ENCODE assay signal across 18 cellular contexts in genomic region chr3:175805825-175806224, GRCh38.
DNase-seq lines count a peak whose midpoint lies in the region; ATAC-seq, FAIRE-seq and TF ChIP-seq lines count a peak whose summit lies in the region.
"Had no signal": no experiment of that assay in that cellular context is flagged by ENCODE, and none has a peak within 500 bp of the region (broad histone marks: within the 10 kb centered on the region; RNA-seq: fewer than 3 reads in every experiment).

No MANE protein-coding gene starts in this region.

- H3K27me3 ChIP-seq in IMR-90 (ENCODE audit: control insufficient read depth, insufficient read depth, low read length) (no peaks in the 10 kb centered on the region), H1 (replicated peaks in 1 of 4; ENCODE audit: control insufficient read depth in 3 of 4, extremely low read depth in 1 of 4, insufficient read depth in 3 of 4, low read length in 3 of 4) (no peaks in the 10 kb centered on the region), mesendoderm (ENCODE audit: insufficient read depth, low read length, poor library complexity) (no peaks in the 10 kb centered on the region), mesenchymal stem cell (ENCODE audit: control insufficient read depth in 1 of 2, insufficient read depth in 1 of 2, low read length in 2 of 2) (no peaks in the 10 kb centered on the region)
- H3K27me3 ChIP-seq: BE2C had no signal

- H3K36me3 ChIP-seq in IMR-90 (ENCODE audit: control insufficient read depth, insufficient read depth, low read length) (no peaks in the 10 kb centered on the region), H1 (ENCODE audit: control insufficient read depth in 2 of 4, insufficient read depth in 4 of 4, low read length in 3 of 4) (no peaks in the 10 kb centered on the region), mesendoderm (ENCODE audit: control insufficient read depth, insufficient read depth, low read length) (no peaks in the 10 kb centered on the region), mesenchymal stem cell (ENCODE audit: control insufficient read depth in 1 of 2, insufficient read depth in 2 of 2, low read depth in 1 of 2, low read length in 2 of 2) (no peaks in the 10 kb centered on the region)
- H3K36me3 ChIP-seq: BE2C had no signal

- no peak overlapping the region for H3K4me3 ChIP-seq in IMR-90 (ENCODE audit: insufficient read depth, low read depth, low read length)
- no peak overlapping the region for H3K4me3 ChIP-seq in H1 (ENCODE audit: extremely low read depth in 1 of 4, insufficient read depth in 2 of 4, low read depth in 3 of 4, low read length in 4 of 4)
- H3K4me3 ChIP-seq in mesendoderm (ENCODE audit: low read length) = no peak overlapping the region
- no peak overlapping the region for H3K4me3 ChIP-seq in mesenchymal stem cell (ENCODE audit: insufficient read depth in 1 of 2, low read depth in 1 of 2, low read length in 2 of 2)
- H3K4me3 ChIP-seq: K562 had no signal

- TF ChIP-seq RAD21 in IMR-90 (IDR thresholded peaks at IDR 0.05; ENCODE audit: low read length) (no peak), H1 (IDR thresholded peaks at IDR 0.05 in 1 of 2, conservative IDR thresholded peaks at IDR 0.05 in 1 of 2; ENCODE audit: low read depth in 2 of 2, low read length in 2 of 2) (no peak)

- DNase-seq in IMR-90 = peak; percentile 28
- no peak for DNase-seq in H1 (ENCODE audit: low read depth in 1 of 2, low spot score in 2 of 2)
- no peak for DNase-seq in mesendoderm
- peak; percentile 37 for DNase-seq in stromal cell of bone marrow (ENCODE audit: low read depth)
- no peak for DNase-seq in DMS 273 treated with DMSO at 0.1 percent for 48 hours (lab: John Stamatoyannopoulos, UW)
- DNase-seq in mesenchymal stem cell = no peak
- no peak for DNase-seq in NCI-H146 treated with DMSO at 0.1 percent for 48 hours (lab: John Stamatoyannopoulos, UW; ENCODE audit: unreplicated experiment)
- DNase-seq: BE2C; Caco-2; CD8-positive, alpha-beta T cell; DMS53; GF-D8; H7 had no signal

- dilution Hi-C loops in IMR-90 (cut with HindIII; ENCODE audit: low sequenced_read_pairs, unreplicated experiment) = no loop called here

- in situ Hi-C loops in IMR-90 (cut with MboI; ENCODE audit: low sequenced_read_pairs) = no loop called here

- H2BK120ac ChIP-seq in IMR-90 (ENCODE audit: low read depth, low read length) (no peak overlapping the region), H1 (replicated peaks; ENCODE audit: low read depth, low read length) (no peak overlapping the region), mesendoderm (ENCODE audit: low read depth, low read length) (no peak overlapping the region), mesenchymal stem cell (ENCODE audit: low read depth, low read length) (no peak overlapping the region)

- H3K4ac ChIP-seq in IMR-90 (ENCODE audit: low read depth, low read length) (no peak overlapping the region), H1 (replicated peaks; ENCODE audit: insufficient read length, low read depth, low read length) (no peak overlapping the region), mesendoderm (ENCODE audit: low read depth, low read length) (no peak overlapping the region), mesenchymal stem cell (ENCODE audit: low read depth in 1 of 2, low read length in 2 of 2) (no peak overlapping the region)

- peak; percentile 56 for ATAC-seq in IMR-90 (ENCODE audit: low read depth)
- ATAC-seq in GM18861 (IDR thresholded peaks at IDR 0.05; ENCODE audit: unreplicated experiment) = no peak
- ATAC-seq: CD8-positive, alpha-beta T cell; K562 had no signal

- H3K56ac ChIP-seq in IMR-90 (ENCODE audit: extremely low read depth, insufficient read depth, low read length) (no peak overlapping the region), H1 (replicated peaks; ENCODE audit: insufficient read length, low read depth, low read length) (no peak overlapping the region), mesendoderm (ENCODE audit: low read length) (no peak overlapping the region)

- H3K27ac ChIP-seq in IMR-90 (ENCODE audit: insufficient read depth, low read length) (no peak overlapping the region), H1 (ENCODE audit: low read depth, low read length) (no peak overlapping the region), mesendoderm (ENCODE audit: low read depth, low read length) (no peak overlapping the region), mesenchymal stem cell (ENCODE audit: low read length, poor library complexity, severe bottlenecking) (no peak overlapping the region)
- H3K27ac ChIP-seq: C4-2B, HL-60 had no signal

- H3K9ac ChIP-seq in IMR-90 (ENCODE audit: low read depth, low read length) (no peak overlapping the region), H1 (replicated peaks in 1 of 4; ENCODE audit: extremely low read depth in 1 of 4, low read depth in 3 of 4, low read length in 3 of 4) (no peak overlapping the region), mesendoderm (ENCODE audit: low read length) (no peak overlapping the region), mesenchymal stem cell (ENCODE audit: low read length) (no peak overlapping the region)

- TF ChIP-seq CTCF in IMR-90 (conservative IDR thresholded peaks at IDR 0.05; ENCODE audit: low read depth, low read length) (no peak), H1 (IDR thresholded peaks at IDR 0.05; ENCODE audit: control extremely low read depth in 1 of 3, insufficient read depth in 1 of 3, low read depth in 1 of 3, low read length in 3 of 3) (no peak)

- WGBS in IMR-90 (ENCODE audit: extremely low coverage in 2 of 2, insufficient read length in 1 of 2), 2 experiments = no CpG with 5 or more reads among the region's 2 CpGs
- 88% methylated on average over 2 of the region's 2 CpGs; no CpG with 5 or more reads in 1 of the 2 experiments for WGBS in H1 (ENCODE audit: extremely low coverage in 1 of 2, insufficient coverage in 1 of 2, insufficient read length in 1 of 2, insufficient replicate concordance in 2 of 2, low coverage in 1 of 2, low lambda C conversion rate in 2 of 2, missing lambda C conversion rate in 1 of 2), 2 experiments
- WGBS in mesendoderm (ENCODE audit: extremely low coverage, insufficient coverage, low lambda C conversion rate) = no CpG with 5 or more reads among the region's 2 CpGs
- 86% methylated on average over 2 of the region's 2 CpGs for WGBS in mesenchymal stem cell

- CTCF ChIA-PET in IMR-90 (lab: Yijun Ruan, JAX) = no interaction called here
- CTCF ChIA-PET in H1 (lab: Charles Lee; ENCODE audit: partially characterized antibody) = no interaction called here

- H4K5ac ChIP-seq in IMR-90 (ENCODE audit: low read depth, low read length) (no peak overlapping the region), H1 (ENCODE audit: insufficient read length, low read depth, low read length) (no peak overlapping the region), mesendoderm (ENCODE audit: low read length) (no peak overlapping the region)

- FAIRE-seq in H1 (lab: Jason Lieb, UNC) = no peak
- FAIRE-seq: A204.1, K562 had no signal

- H3K23ac ChIP-seq in IMR-90 (ENCODE audit: low read depth, low read length) (no peak overlapping the region), H1 (ENCODE audit: insufficient read length) (no peak overlapping the region), mesendoderm (ENCODE audit: low read length) (no peak overlapping the region), mesenchymal stem cell (ENCODE audit: low read length in 2 of 2) (no peak overlapping the region)

- POLR2A ChIA-PET in IMR-90 (lab: Charles Lee; ENCODE audit: unreplicated experiment) = no interaction called here
- POLR2A ChIA-PET in H1 (lab: Charles Lee; ENCODE audit: partially characterized antibody) = no interaction called here

- H2BK5ac ChIP-seq in IMR-90 (ENCODE audit: low read depth, low read length, poor library complexity, severe bottlenecking) = no peak overlapping the region
- no peak overlapping the region for H2BK5ac ChIP-seq in H1 (ENCODE audit: low read depth, low read length)
- no peak overlapping the region for H2BK5ac ChIP-seq in mesendoderm (ENCODE audit: low read length)
- H2BK5ac ChIP-seq in mesenchymal stem cell (ENCODE audit: low read depth, low read length, poor library complexity, severe bottlenecking) = no peak overlapping the region

- H2BK20ac ChIP-seq in IMR-90 (ENCODE audit: low read depth, low read length) = no peak overlapping the region
- H2BK20ac ChIP-seq in H1 (ENCODE audit: low read length) = no peak overlapping the region

- H3K23me2 ChIP-seq in H1 (ENCODE audit: low read depth, low read length) = no peaks in the 10 kb centered on the region

- H4K20me1 ChIP-seq in IMR-90 (ENCODE audit: insufficient read depth, low read length) = no peaks in the 10 kb centered on the region
- H4K20me1 ChIP-seq in H1 (replicated peaks in 1 of 2; ENCODE audit: control insufficient read depth in 1 of 2, insufficient read depth in 2 of 2, low read length in 2 of 2) = no peaks in the 10 kb centered on the region

- H4K91ac ChIP-seq in IMR-90 (ENCODE audit: insufficient read depth, low read depth, low read length) (no peak overlapping the region), H1 (replicated peaks; ENCODE audit: insufficient read length, low read length) (no peak overlapping the region), mesenchymal stem cell (ENCODE audit: low read length) (no peak overlapping the region)

- no peaks in the 10 kb centered on the region for H3K9me3 ChIP-seq in IMR-90 (ENCODE audit: control insufficient read depth, insufficient read depth, low read length)
- no peaks in the 10 kb centered on the region for H3K9me3 ChIP-seq in H1 (ENCODE audit: insufficient read depth in 2 of 2, low read depth in 1 of 2, low read length in 1 of 2)
- H3K9me3 ChIP-seq in mesenchymal stem cell (ENCODE audit: control insufficient read depth, low read length) = no peaks in the 10 kb centered on the region
- H3K9me3 ChIP-seq: BE2C, Caco-2 had no signal

- H3K79me1 ChIP-seq in IMR-90 (ENCODE audit: low read depth in 1 of 2, low read length in 2 of 2) = no peaks in the 10 kb centered on the region
- no peaks in the 10 kb centered on the region for H3K79me1 ChIP-seq in H1 (ENCODE audit: low read depth, low read length)
- H3K79me1 ChIP-seq in mesendoderm (ENCODE audit: low read length) = no peaks in the 10 kb centered on the region
- no peaks in the 10 kb centered on the region for H3K79me1 ChIP-seq in mesenchymal stem cell (replicated peaks; ENCODE audit: low read length, poor library complexity, severe bottlenecking)

- no peak for TF ChIP-seq EP300 in H1 (IDR thresholded peaks at IDR 0.05; ENCODE audit: borderline replicate concordance in 1 of 2, low read depth in 2 of 2, low read length in 2 of 2)

- H3K4me1 ChIP-seq in IMR-90 (ENCODE audit: control insufficient read depth, insufficient read depth, low read length) (no peaks in the 10 kb centered on the region), H1 (replicated peaks in 1 of 4; ENCODE audit: control insufficient read depth in 3 of 4, insufficient read depth in 4 of 4, low read length in 3 of 4) (no peaks in the 10 kb centered on the region; a peak in 1 of 7 replicates), mesendoderm (ENCODE audit: control insufficient read depth, low read depth, low read length) (no peaks in the 10 kb centered on the region), mesenchymal stem cell (ENCODE audit: control insufficient read depth, insufficient read depth, low read depth, low read length) (no peaks in the 10 kb centered on the region)
- H3K4me1 ChIP-seq: BE2C, Caco-2 had no signal

- H2BK15ac ChIP-seq in IMR-90 (ENCODE audit: low read depth, low read length) = no peak overlapping the region
- no peak overlapping the region for H2BK15ac ChIP-seq in H1 (ENCODE audit: low read length)
- H2BK15ac ChIP-seq in mesendoderm (replicated peaks; ENCODE audit: low read depth) = no peak overlapping the region
- H2BK15ac ChIP-seq in mesenchymal stem cell (ENCODE audit: low read depth, poor library complexity, severe bottlenecking) = no peak overlapping the region

- H3K18ac ChIP-seq in IMR-90 (ENCODE audit: low read depth, low read length) = no peak overlapping the region
- no peak overlapping the region for H3K18ac ChIP-seq in H1 (ENCODE audit: extremely low read depth, low read length)
- H3K18ac ChIP-seq in mesendoderm (ENCODE audit: low read length) = peak overlapping the region; percentile 47
- peak overlapping the region in 1 of 2 experiments; percentile 54 for H3K18ac ChIP-seq in mesenchymal stem cell (ENCODE audit: low read depth in 1 of 2, low read length in 2 of 2)

- H3K4me2 ChIP-seq in IMR-90 (ENCODE audit: low read depth, low read length) (no peak overlapping the region), H1 (ENCODE audit: insufficient read depth in 1 of 2, low read depth in 2 of 2, low read length in 2 of 2) (no peak overlapping the region), mesendoderm (ENCODE audit: low read length) (no peak overlapping the region), mesenchymal stem cell (ENCODE audit: low read length, poor library complexity, severe bottlenecking) (no peak overlapping the region)

- TF ChIP-seq POLR2A in IMR-90 (IDR thresholded peaks at IDR 0.05; ENCODE audit: low read depth, low read length) (no peak), H1 (IDR thresholded peaks at IDR 0.05; ENCODE audit: control extremely low read depth in 1 of 2, low read depth in 2 of 2, low read length in 2 of 2) (no peak)

- no peaks in the 10 kb centered on the region for H3K9me1 ChIP-seq in IMR-90 (ENCODE audit: insufficient read depth, low read length)

- no peak overlapping the region for H2AFZ ChIP-seq in IMR-90 (replicated peaks; ENCODE audit: low read length, poor library complexity)
- H2AFZ ChIP-seq in H1 (ENCODE audit: low read length) = peak overlapping the region; percentile 83
- no peak overlapping the region for H2AFZ ChIP-seq in mesenchymal stem cell (ENCODE audit: low read depth, low read length)

- H4K8ac ChIP-seq in IMR-90 (ENCODE audit: low read depth in 2 of 2, low read length in 2 of 2) (no peak overlapping the region), H1 (ENCODE audit: extremely low read depth, insufficient read depth, low read length) (no peak overlapping the region), mesendoderm (ENCODE audit: low read depth, low read length) (no peak overlapping the region), mesenchymal stem cell (ENCODE audit: low read length) (no peak overlapping the region)

- H2AK9ac ChIP-seq in IMR-90 (replicated peaks; ENCODE audit: low read depth, low read length, poor library complexity) = no peak overlapping the region

- H3K14ac ChIP-seq in IMR-90 (replicated peaks; ENCODE audit: low read depth, low read length) = no peak overlapping the region
- no peak overlapping the region for H3K14ac ChIP-seq in H1 (ENCODE audit: insufficient read length)
- no peak overlapping the region for H3K14ac ChIP-seq in mesenchymal stem cell (ENCODE audit: low read length in 2 of 2)

- intact Hi-C loops in IMR-90 (cut with micrococcal nuclease) = no loop called here

- no TSS peak for BruUV-seq in IMR-90 (replicated peaks; lab: Mats Ljungman, UMichigan)

- H2AK5ac ChIP-seq in IMR-90 (ENCODE audit: low read depth, low read length) (no peak overlapping the region), H1 (ENCODE audit: low read depth, low read length) (no peak overlapping the region), mesendoderm (ENCODE audit: low read length) (no peak overlapping the region), mesenchymal stem cell (ENCODE audit: low read length, severe bottlenecking) (no peak overlapping the region)

- H3K79me2 ChIP-seq in H1 (ENCODE audit: control insufficient read depth in 1 of 2, insufficient read depth in 2 of 2, low read length in 2 of 2) (no peaks in the 10 kb centered on the region), mesendoderm (ENCODE audit: control insufficient read depth, insufficient read depth, low read length) (no peaks in the 10 kb centered on the region)

- H2BK12ac ChIP-seq in H1 (ENCODE audit: low read depth, low read length) (no peak overlapping the region), mesenchymal stem cell (ENCODE audit: low read length in 2 of 2) (no peak overlapping the region)

Comparison
In these comparisons a context has a peak if more than half of its experiments do, and no peak if none do; other contexts are left out.
1. DNase-seq: peak in IMR-90 (single experiment) and stromal cell of bone marrow (single experiment); none in H1 (0 of 2), mesendoderm (single experiment), DMS 273 treated with DMSO at 0.1 percent for 48 hours (single experiment), mesenchymal stem cell (single experiment) and NCI-H146 treated with DMSO at 0.1 percent for 48 hours (single experiment).